In genomic region chr17:78375401-78376079, GRCh38 we compare ENCODE assay signal across 12 cellular contexts. TPM values are rescaled to one million over a fixed set of nuclear protein-coding genes. Genes with fewer than 3 reads are reported as not detected.
DNase-seq lines count a peak whose midpoint lies in the region; ATAC-seq and TF ChIP-seq lines count a peak whose summit lies in the region.
"Had no signal": no experiment of that assay in that cellular context is flagged by ENCODE, and none has a peak within 500 bp of the region (broad histone marks: within the 10 kb centered on the region; RNA-seq: fewer than 3 reads in every experiment).

No MANE protein-coding gene starts in this region.

- no peaks in the 10 kb centered on the region for H3K9me3 Mint-ChIP-seq in endothelial cell (ENCODE audit: unreplicated experiment)
- no peaks in the 10 kb centered on the region for H3K9me3 Mint-ChIP-seq in activated T-helper 17 cell treated with anti-CD3 and anti-CD28 coated beads, Interleukin-2, amount 50 U/mL, for 72 hours
- H3K9me3 Mint-ChIP-seq: CD4-positive, CD25-positive, alpha-beta regulatory T cell; naive B cell had no signal

- no peaks in the 10 kb centered on the region for H3K27me3 ChIP-seq in mucosa of rectum (ENCODE audit: control insufficient read depth in 2 of 2, insufficient read depth in 2 of 2, low read length in 2 of 2)
- H3K27me3 ChIP-seq: uterus had no signal

- peak; percentile 83 for DNase-seq in AG08395 (ENCODE audit: low spot score)
- peak; percentile 41 for DNase-seq in NOMO-1 treated with dmso at 0.1 percent for 144 hours (lab: John Stamatoyannopoulos, UW; ENCODE audit: unreplicated experiment)
- no peak for DNase-seq in endothelial cell (ENCODE audit: low spot score)
- no peak for DNase-seq in NCI-H82 treated with DMSO at 0.1 percent for 48 hours (lab: John Stamatoyannopoulos, UW; ENCODE audit: unreplicated experiment)
- no peak for DNase-seq in foreskin melanocyte
- no peak for DNase-seq in T-helper 2 cell
- DNase-seq: activated T-cell treated with anti-CD3 and anti-CD28 coated beads, Interleukin-2, amount 50 U/mL, for 48 hours; CD4-positive, CD25-positive, alpha-beta regulatory T cell; naive B cell had no signal

- no peak for TF ChIP-seq CTCF in endothelial cell (IDR thresholded peaks at IDR 0.05; ENCODE audit: unreplicated experiment)

- H3K4me1 Mint-ChIP-seq in endothelial cell (ENCODE audit: unreplicated experiment): peaks cover 57% of the 10 kb centered on the region
- H3K4me1 Mint-ChIP-seq in activated T-helper 17 cell treated with anti-CD3 and anti-CD28 coated beads, Interleukin-2, amount 50 U/mL, for 72 hours: peaks cover 11% of the 10 kb centered on the region

- no peaks in the 10 kb centered on the region for H3K36me3 ChIP-seq in mucosa of rectum (ENCODE audit: control insufficient read depth in 2 of 2, insufficient read depth in 2 of 2, low read length in 2 of 2)
- H3K36me3 ChIP-seq: uterus had no signal

- H3K36me3 Mint-ChIP-seq in endothelial cell (ENCODE audit: low read depth, unreplicated experiment): peaks cover 6% of the 10 kb centered on the region
- H3K36me3 Mint-ChIP-seq in activated T-helper 17 cell treated with anti-CD3 and anti-CD28 coated beads, Interleukin-2, amount 50 U/mL, for 72 hours (ENCODE audit: low read depth): peaks cover 16% of the 10 kb centered on the region
- H3K36me3 Mint-ChIP-seq: naive B cell had no signal

- no peaks in the 10 kb centered on the region for H3K9me3 ChIP-seq in mucosa of rectum (ENCODE audit: control insufficient read depth in 2 of 2, low read length in 2 of 2)
- H3K9me3 ChIP-seq: uterus had no signal

- peaks cover 9 to 12% of the 10 kb centered on the region in 2 donors for H3K4me1 ChIP-seq in mucosa of rectum (ENCODE audit: control insufficient read depth in 2 of 2, insufficient read depth in 2 of 2, low read length in 2 of 2)

- peak overlapping the region; percentile 39 to 42 for H3K27ac ChIP-seq in mucosa of rectum (ENCODE audit: low read depth in 2 of 2, low read length in 2 of 2)

- H3K9ac ChIP-seq in mucosa of rectum (ENCODE audit: low read depth in 1 of 2, low read length in 2 of 2): no peak overlapping the region

- H3K4me3 ChIP-seq in mucosa of rectum (ENCODE audit: low read length in 2 of 2): no peak overlapping the region
- H3K4me3 ChIP-seq: uterus had no signal

- H3K4me3 Mint-ChIP-seq in endothelial cell (ENCODE audit: unreplicated experiment): no peak overlapping the region
- no peak overlapping the region for H3K4me3 Mint-ChIP-seq in activated T-helper 17 cell treated with anti-CD3 and anti-CD28 coated beads, Interleukin-2, amount 50 U/mL, for 72 hours

- peak overlapping the region; percentile 100 for H3K27ac Mint-ChIP-seq in endothelial cell (ENCODE audit: unreplicated experiment)
- no peak overlapping the region for H3K27ac Mint-ChIP-seq in activated T-helper 17 cell treated with anti-CD3 and anti-CD28 coated beads, Interleukin-2, amount 50 U/mL, for 72 hours
- H3K27ac Mint-ChIP-seq: CD4-positive, CD25-positive, alpha-beta regulatory T cell; naive B cell had no signal

- no peak for ATAC-seq in activated T-helper 17 cell treated with anti-CD3 and anti-CD28 coated beads, Interleukin-2, amount 50 U/mL, for 72 hours (replicated peaks)

- H3K27me3 Mint-ChIP-seq in endothelial cell (ENCODE audit: unreplicated experiment): peaks cover 3% of the 10 kb centered on the region
- H3K27me3 Mint-ChIP-seq in activated T-helper 17 cell treated with anti-CD3 and anti-CD28 coated beads, Interleukin-2, amount 50 U/mL, for 72 hours: no peaks in the 10 kb centered on the region

RNA-seq across cellular contexts. Expression of gene PGS1, which starts 2.9 kb away (rescaled TPM):
- 85.5 TPM for total RNA-seq in endothelial cell (ENCODE audit: unreplicated experiment)
- 100 to 1,000 TPM in 1 of 2 donors, 10 to 100 TPM in 1; 76.1 to 101 TPM for total RNA-seq in activated T-helper 17 cell treated with anti-CD3 and anti-CD28 coated beads, Interleukin-2, amount 50 U/mL, for 72 hours

RNA-seq across cellular contexts. Expression of gene SOCS3, which starts 15.7 kb away (rescaled TPM):
- total RNA-seq in endothelial cell (ENCODE audit: unreplicated experiment): 30.2 TPM
- total RNA-seq in activated T-helper 17 cell treated with anti-CD3 and anti-CD28 coated beads, Interleukin-2, amount 50 U/mL, for 72 hours: 100 to 1,000 TPM; 129 to 175 TPM

Comparison
In these comparisons a context has a peak if more than half of its experiments do, and no peak if none do; other contexts are left out.
1. DNase-seq: peak in AG08395 (single experiment) and NOMO-1 treated with dmso at 0.1 percent for 144 hours (single experiment); none in endothelial cell (single experiment), NCI-H82 treated with DMSO at 0.1 percent for 48 hours (single experiment), foreskin melanocyte (single experiment) and T-helper 2 cell (0 of 5).